ENCODE assay signal across 9 cellular contexts in genomic region chrX:56788717-56789122, GRCh38. TPM values are rescaled to one million over a fixed set of nuclear protein-coding genes. Genes with fewer than 3 reads are reported as not detected.
DNase-seq lines count a peak whose midpoint lies in the region; ATAC-seq and TF ChIP-seq lines count a peak whose summit lies in the region.
"Had no signal": no experiment of that assay in that cellular context is flagged by ENCODE, and none has a peak within 500 bp of the region (broad histone marks: within the 10 kb centered on the region; RNA-seq: fewer than 3 reads in every experiment).

No MANE protein-coding gene starts in this region.

- no peak overlapping the region for H3K27ac Mint-ChIP-seq in activated CD8-positive, alpha-beta T cell treated with anti-CD3 and anti-CD28 coated beads for 36 hours

- H3K4me2 ChIP-seq in BLaER1: peak overlapping the region; percentile 54

- peaks cover 15% of the 10 kb centered on the region for H3K4me1 Mint-ChIP-seq in activated CD8-positive, alpha-beta T cell treated with anti-CD3 and anti-CD28 coated beads for 36 hours (ENCODE audit: low read depth)

- H4K20me1 ChIP-seq in BLaER1: no peaks in the 10 kb centered on the region

- DNase-seq in activated CD8-positive, alpha-beta memory T cell treated with anti-CD3 and anti-CD28 coated beads, Interleukin-2, amount 50 U/mL, for 48 hours: peak; percentile 2
- DNase-seq in kidney epithelial cell (ENCODE audit: low read depth) (no peak), MG63 (no peak), NK-92 (lab: John Stamatoyannopoulos, UW; ENCODE audit: unreplicated experiment) (no peak)
- DNase-seq in activated CD8-positive, alpha-beta T cell treated with anti-CD3 and anti-CD28 coated beads for 36 hours: no peak
- DNase-seq: DMS79 had no signal

- H3K4me3 Mint-ChIP-seq in activated CD8-positive, alpha-beta T cell treated with anti-CD3 and anti-CD28 coated beads for 36 hours: no peak overlapping the region

- H3K27me3 ChIP-seq in BLaER1: no peaks in the 10 kb centered on the region
- no peaks in the 10 kb centered on the region for H3K27me3 ChIP-seq in kidney epithelial cell (ENCODE audit: control insufficient read depth, insufficient read depth, low read length)
- H3K27me3 ChIP-seq in MG63: no peaks in the 10 kb centered on the region

- ATAC-seq in GM21529 (IDR thresholded peaks at IDR 0.05; ENCODE audit: unreplicated experiment) (peak; percentile 57), GM18517 (IDR thresholded peaks at IDR 0.05; ENCODE audit: unreplicated experiment) (no peak)
- no peak for ATAC-seq in activated CD8-positive, alpha-beta T cell treated with anti-CD3 and anti-CD28 coated beads for 36 hours

- no peaks in the 10 kb centered on the region for H3K9me3 Mint-ChIP-seq in activated CD8-positive, alpha-beta T cell treated with anti-CD3 and anti-CD28 coated beads for 36 hours

- H3K4me1 ChIP-seq in BLaER1: peaks cover 51% of the 10 kb centered on the region

- H3K27me3 Mint-ChIP-seq in activated CD8-positive, alpha-beta T cell treated with anti-CD3 and anti-CD28 coated beads for 36 hours: no peaks in the 10 kb centered on the region

- H3K36me3 ChIP-seq in BLaER1 (peaks cover 43% of the 10 kb centered on the region), kidney epithelial cell (ENCODE audit: control insufficient read depth, insufficient read depth, low read length) (no peaks in the 10 kb centered on the region), MG63 (no peaks in the 10 kb centered on the region)

- no peak overlapping the region for H3K27ac ChIP-seq in BLaER1

- H3K9me3 ChIP-seq in BLaER1: no peaks in the 10 kb centered on the region
- H3K9me3 ChIP-seq in MG63: no peaks in the 10 kb centered on the region

- H3K36me3 Mint-ChIP-seq in activated CD8-positive, alpha-beta T cell treated with anti-CD3 and anti-CD28 coated beads for 36 hours (ENCODE audit: low read depth): peaks cover 2% of the 10 kb centered on the region

- CTCF ChIA-PET in activated CD8-positive, alpha-beta T cell treated with anti-CD3 and anti-CD28 coated beads for 36 hours (lab: Charles Lee): no interaction called here

- POLR2A ChIA-PET in activated CD8-positive, alpha-beta T cell treated with anti-CD3 and anti-CD28 coated beads for 36 hours (lab: Charles Lee): no interaction called here

- no peak overlapping the region for H3K9ac ChIP-seq in BLaER1

- H3K4me3 ChIP-seq in BLaER1: no peak overlapping the region
- H3K4me3 ChIP-seq in kidney epithelial cell (ENCODE audit: low read depth, low read length): no peak overlapping the region
- no peak overlapping the region for H3K4me3 ChIP-seq in MG63

- intact Hi-C loops in activated CD8-positive, alpha-beta T cell treated with anti-CD3 and anti-CD28 coated beads for 36 hours (cut with micrococcal nuclease): no loop called here

- TF ChIP-seq CTCF in kidney epithelial cell (IDR thresholded peaks at IDR 0.05; ENCODE audit: insufficient read depth, low read length, poor library complexity, severe bottlenecking): peak; percentile 17
- TF ChIP-seq CTCF in activated CD8-positive, alpha-beta T cell treated with anti-CD3 and anti-CD28 coated beads for 36 hours (IDR thresholded peaks at IDR 0.05): no peak

RNA-seq across cellular contexts. Expression of gene NBDY, which starts 59.7 kb away (rescaled TPM):
- total RNA-seq in kidney epithelial cell: 17.0 and 21.5 TPM in 2 replicates
- 5.4 and 9.2 TPM in 2 replicates for total RNA-seq in MG63 (2014; rRNA removed; shearing (Covaris generic); ENCODE audit: low replicate concordance)
- total RNA-seq in activated CD8-positive, alpha-beta T cell treated with anti-CD3 and anti-CD28 coated beads for 36 hours: 10 to 100 TPM; 31.6 to 36.8 TPM
